ENCODE assay signal across 11 cellular contexts in the genomic region with DNA sequence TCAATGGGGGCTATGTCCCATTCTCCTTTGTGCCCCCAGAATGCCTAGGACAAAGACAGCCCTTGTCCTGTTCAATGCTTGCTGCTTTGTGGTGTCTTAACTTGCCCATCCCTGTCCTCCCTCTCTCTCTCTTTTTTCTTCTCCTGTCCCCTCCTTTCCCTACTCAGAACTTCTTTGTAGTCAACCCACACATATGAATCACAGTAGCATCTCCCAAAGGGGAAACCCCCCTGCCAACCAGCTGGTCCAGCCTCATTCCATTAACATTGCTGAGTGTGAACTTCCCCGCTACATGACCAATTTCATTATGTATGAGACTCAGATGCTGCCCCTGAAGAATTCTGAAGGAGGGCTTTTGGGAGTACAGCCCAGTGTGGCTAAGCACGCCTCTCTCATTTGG.
DNase-seq lines count a peak whose midpoint lies in the region; ATAC-seq and TF ChIP-seq lines count a peak whose summit lies in the region.
"Had no signal": no experiment of that assay in that cellular context is flagged by ENCODE, and none has a peak within 500 bp of the region (broad histone marks: within the 10 kb centered on the region; RNA-seq: fewer than 3 reads in every experiment).

No MANE protein-coding gene starts in this region.

- H3K36me3 ChIP-seq in SJCRH30 (no peaks in the 10 kb centered on the region), gastroesophageal sphincter (no peaks in the 10 kb centered on the region)

- ATAC-seq in stimulated activated naive CD8-positive, alpha-beta T cell treated with anti-CD3 and anti-CD28 coated beads, Interleukin-15, Interleukin-2, amounts not matched to agents 100 U/mL and 50 U/mL, for 24 hours: peak; percentile 59
- ATAC-seq in gastroesophageal sphincter: no peak

- H3K36me3 Mint-ChIP-seq in activated T-cell treated with anti-CD3 and anti-CD28 coated beads, Interleukin-2, amount 50 U/mL, for 24 hours (ENCODE audit: low read depth): no peaks in the 10 kb centered on the region

- H3K4me1 ChIP-seq in SJCRH30 (peaks cover 11% of the 10 kb centered on the region), gastroesophageal sphincter (no peaks in the 10 kb centered on the region)

- H3K4me1 Mint-ChIP-seq in activated T-cell treated with anti-CD3 and anti-CD28 coated beads, Interleukin-2, amount 50 U/mL, for 24 hours (ENCODE audit: low read depth): peaks cover 10% of the 10 kb centered on the region

- no peak for TF ChIP-seq EP300 in gastroesophageal sphincter (IDR thresholded peaks at IDR 0.05)

- peaks cover 33% of the 10 kb centered on the region for H3K27me3 Mint-ChIP-seq in activated T-cell treated with anti-CD3 and anti-CD28 coated beads, Interleukin-2, amount 50 U/mL, for 24 hours
- H3K27me3 Mint-ChIP-seq: dendritic cell treated with granulocyte-macrophage colony-stimulating factor and Interleukin-4, amounts not matched to agents 40 ng/mL and 50 ng/mL, for 4 days had no signal

- no peak for TF ChIP-seq POLR2A in gastroesophageal sphincter (IDR thresholded peaks at IDR 0.05)

- H3K27me3 ChIP-seq in SJCRH30: no peaks in the 10 kb centered on the region
- H3K27me3 ChIP-seq in gastroesophageal sphincter: no peaks in the 10 kb centered on the region

- no peaks in the 10 kb centered on the region for H3K9me3 Mint-ChIP-seq in activated T-cell treated with anti-CD3 and anti-CD28 coated beads, Interleukin-2, amount 50 U/mL, for 24 hours
- H3K9me3 Mint-ChIP-seq: dendritic cell treated with granulocyte-macrophage colony-stimulating factor and Interleukin-4, amounts not matched to agents 40 ng/mL and 50 ng/mL, for 4 days had no signal

- H3K4me3 Mint-ChIP-seq in activated T-cell treated with anti-CD3 and anti-CD28 coated beads, Interleukin-2, amount 50 U/mL, for 24 hours: no peak overlapping the region
- H3K4me3 Mint-ChIP-seq: activated T-cell treated with anti-CD3 and anti-CD28 coated beads, Interleukin-2, amount 50 U/mL, for 72 hours; dendritic cell treated with granulocyte-macrophage colony-stimulating factor and Interleukin-4, amounts not matched to agents 40 ng/mL and 50 ng/mL, for 4 days had no signal

- no peak overlapping the region for H3K27ac Mint-ChIP-seq in activated T-cell treated with anti-CD3 and anti-CD28 coated beads, Interleukin-2, amount 50 U/mL, for 24 hours
- H3K27ac Mint-ChIP-seq: activated T-cell treated with anti-CD3 and anti-CD28 coated beads, Interleukin-2, amount 50 U/mL, for 72 hours; dendritic cell treated with granulocyte-macrophage colony-stimulating factor and Interleukin-4, amounts not matched to agents 40 ng/mL and 50 ng/mL, for 4 days had no signal

- peak; percentile 28 to 38 for DNase-seq in activated T-cell treated with anti-CD3 and anti-CD28 coated beads, Interleukin-2, amount 50 U/mL, for 48 hours
- DNase-seq in activated T-cell treated with anti-CD3 and anti-CD28 coated beads, Interleukin-2, amount 50 U/mL, for 24 hours: no peak
- DNase-seq in SJCRH30 (peak; percentile 30 to 37), fibroblast of pulmonary artery (ENCODE audit: low read depth) (peak; percentile 56), RPMI8226 (no peak), KBM-7 (no peak)
- DNase-seq in stimulated activated naive CD8-positive, alpha-beta T cell treated with anti-CD3 and anti-CD28 coated beads, Interleukin-15, Interleukin-2, amounts not matched to agents 100 U/mL and 50 U/mL, for 24 hours: peak; percentile 5
- DNase-seq: NCI-H1105 had no signal

- TF ChIP-seq CTCF in fibroblast of pulmonary artery (IDR thresholded peaks at IDR 0.05; ENCODE audit: low read length, missing control alignments): no peak
- TF ChIP-seq CTCF in gastroesophageal sphincter (IDR thresholded peaks at IDR 0.05): no peak

- in situ Hi-C loops in KBM-7 (cut with MboI; ENCODE audit: low pct_unique_long_range_greater_than_20kb, low sequenced_read_pairs): no loop called here

- H3K9me3 ChIP-seq in SJCRH30 (replicated peaks) (0 out of 2 replicates have a peak, but pooled peaks cover 3% of the 10 kb centered on the region), gastroesophageal sphincter (no peaks in the 10 kb centered on the region)

- 80 to 100% methylated on average over 2 of the region's 2 CpGs for WGBS in gastroesophageal sphincter (ENCODE audit: low coverage in 1 of 2), 2 donors

- H3K27ac ChIP-seq in SJCRH30: no peak overlapping the region
- no peak overlapping the region for H3K27ac ChIP-seq in gastroesophageal sphincter

- H3K4me3 ChIP-seq in SJCRH30 (no peak overlapping the region), fibroblast of pulmonary artery (replicated peaks; ENCODE audit: low read depth, low read length) (no peak overlapping the region), gastroesophageal sphincter (no peak overlapping the region)

Comparison
In these comparisons a context has a peak if more than half of its experiments do, and no peak if none do; other contexts are left out.
1. DNase-seq: peak in activated T-cell treated with anti-CD3 and anti-CD28 coated beads, Interleukin-2, amount 50 U/mL, for 48 hours (2 of 2), SJCRH30 (2 of 2), fibroblast of pulmonary artery (single experiment) and stimulated activated naive CD8-positive, alpha-beta T cell treated with anti-CD3 and anti-CD28 coated beads, Interleukin-15, Interleukin-2, amounts not matched to agents 100 U/mL and 50 U/mL, for 24 hours (single experiment); none in activated T-cell treated with anti-CD3 and anti-CD28 coated beads, Interleukin-2, amount 50 U/mL, for 24 hours (single experiment), RPMI8226 (single experiment) and KBM-7 (single experiment).